1 cellular context compared by ENCODE assay signal in the genomic region with DNA sequence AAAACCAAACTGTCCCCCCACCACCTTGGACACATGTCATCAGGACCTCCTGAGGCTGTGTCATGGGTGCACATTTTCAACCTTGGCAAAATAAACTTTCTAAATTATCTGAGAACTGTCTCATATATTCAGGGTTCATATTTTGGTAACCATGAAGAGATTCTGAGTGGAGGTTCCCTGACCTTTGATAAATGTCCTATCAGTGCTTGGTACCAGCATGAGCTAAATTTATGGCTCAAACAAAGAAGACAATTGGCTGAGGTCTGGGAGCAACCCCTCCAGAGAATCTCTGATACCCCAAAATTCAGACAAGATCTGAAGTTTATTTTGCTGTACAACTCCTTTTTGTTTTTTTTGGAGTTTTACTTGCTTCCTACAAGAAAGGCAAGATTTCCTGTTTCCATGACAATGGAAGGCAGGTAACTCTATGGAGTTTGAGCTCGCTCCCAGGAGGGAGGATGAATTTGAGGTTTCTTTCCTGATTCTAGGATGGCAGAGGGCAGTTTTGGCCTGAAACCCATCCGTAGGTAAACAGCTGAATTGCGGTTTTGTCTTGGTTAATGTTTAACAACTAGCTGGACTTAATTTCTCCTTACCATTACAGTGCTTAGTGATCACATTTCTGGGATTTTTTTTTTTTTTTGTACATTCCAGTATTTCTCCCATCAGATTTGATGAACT.
TF ChIP-seq lines count a peak whose summit lies in the region.

No MANE protein-coding gene starts in this region.

TF ChIP-seq in HepG2, 621 proteins besides CTCF, POLR2A, EP300 and RAD21 (continued from another document and continues in another):
- TF ChIP-seq, protein P1, sequence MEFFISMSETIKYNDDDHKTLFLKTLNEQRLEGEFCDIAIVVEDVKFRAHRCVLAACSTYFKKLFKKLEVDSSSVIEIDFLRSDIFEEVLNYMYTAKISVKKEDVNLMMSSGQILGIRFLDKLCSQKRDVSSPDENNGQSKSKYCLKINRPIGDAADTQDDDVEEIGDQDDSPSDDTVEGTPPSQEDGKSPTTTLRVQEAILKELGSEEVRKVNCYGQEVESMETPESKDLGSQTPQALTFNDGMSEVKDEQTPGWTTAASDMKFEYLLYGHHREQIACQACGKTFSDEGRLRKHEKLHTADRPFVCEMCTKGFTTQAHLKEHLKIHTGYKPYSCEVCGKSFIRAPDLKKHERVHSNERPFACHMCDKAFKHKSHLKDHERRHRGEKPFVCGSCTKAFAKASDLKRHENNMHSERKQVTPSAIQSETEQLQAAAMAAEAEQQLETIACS (CRISPR knock-in tag; IDR thresholded peaks at IDR 0.05), result no peak
- TF ChIP-seq, protein P2, sequence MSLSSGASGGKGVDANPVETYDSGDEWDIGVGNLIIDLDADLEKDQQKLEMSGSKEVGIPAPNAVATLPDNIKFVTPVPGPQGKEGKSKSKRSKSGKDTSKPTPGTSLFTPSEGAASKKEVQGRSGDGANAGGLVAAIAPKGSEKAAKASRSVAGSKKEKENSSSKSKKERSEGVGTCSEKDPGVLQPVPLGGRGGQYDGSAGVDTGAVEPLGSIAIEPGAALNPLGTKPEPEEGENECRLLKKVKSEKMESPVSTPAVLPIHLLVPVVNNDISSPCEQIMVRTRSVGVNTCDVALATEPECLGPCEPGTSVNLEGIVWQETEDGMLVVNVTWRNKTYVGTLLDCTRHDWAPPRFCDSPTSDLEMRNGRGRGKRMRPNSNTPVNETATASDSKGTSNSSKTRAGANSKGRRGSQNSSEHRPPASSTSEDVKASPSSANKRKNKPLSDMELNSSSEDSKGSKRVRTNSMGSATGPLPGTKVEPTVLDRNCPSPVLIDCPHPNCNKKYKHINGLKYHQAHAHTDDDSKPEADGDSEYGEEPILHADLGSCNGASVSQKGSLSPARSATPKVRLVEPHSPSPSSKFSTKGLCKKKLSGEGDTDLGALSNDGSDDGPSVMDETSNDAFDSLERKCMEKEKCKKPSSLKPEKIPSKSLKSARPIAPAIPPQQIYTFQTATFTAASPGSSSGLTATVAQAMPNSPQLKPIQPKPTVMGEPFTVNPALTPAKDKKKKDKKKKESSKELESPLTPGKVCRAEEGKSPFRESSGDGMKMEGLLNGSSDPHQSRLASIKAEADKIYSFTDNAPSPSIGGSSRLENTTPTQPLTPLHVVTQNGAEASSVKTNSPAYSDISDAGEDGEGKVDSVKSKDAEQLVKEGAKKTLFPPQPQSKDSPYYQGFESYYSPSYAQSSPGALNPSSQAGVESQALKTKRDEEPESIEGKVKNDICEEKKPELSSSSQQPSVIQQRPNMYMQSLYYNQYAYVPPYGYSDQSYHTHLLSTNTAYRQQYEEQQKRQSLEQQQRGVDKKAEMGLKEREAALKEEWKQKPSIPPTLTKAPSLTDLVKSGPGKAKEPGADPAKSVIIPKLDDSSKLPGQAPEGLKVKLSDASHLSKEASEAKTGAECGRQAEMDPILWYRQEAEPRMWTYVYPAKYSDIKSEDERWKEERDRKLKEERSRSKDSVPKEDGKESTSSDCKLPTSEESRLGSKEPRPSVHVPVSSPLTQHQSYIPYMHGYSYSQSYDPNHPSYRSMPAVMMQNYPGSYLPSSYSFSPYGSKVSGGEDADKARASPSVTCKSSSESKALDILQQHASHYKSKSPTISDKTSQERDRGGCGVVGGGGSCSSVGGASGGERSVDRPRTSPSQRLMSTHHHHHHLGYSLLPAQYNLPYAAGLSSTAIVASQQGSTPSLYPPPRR (CRISPR knock-in tag; IDR thresholded peaks at IDR 0.05; ENCODE audit: borderline replicate concordance), result no peak
- TF ChIP-seq ZNF33B (CRISPR knock-in tag; IDR thresholded peaks at IDR 0.05), result no peak
- TF ChIP-seq ZNF326 (CRISPR knock-in tag; IDR thresholded peaks at IDR 0.05; ENCODE audit: borderline replicate concordance), result no peak
- no peak for TF ChIP-seq SRSF4 (IDR thresholded peaks at IDR 0.05; ENCODE audit: low read depth, low read length, poor library complexity, severe bottlenecking)
- TF ChIP-seq SNAPC2 (CRISPR knock-in tag; IDR thresholded peaks at IDR 0.05), result no peak
- TF ChIP-seq, protein P3, sequence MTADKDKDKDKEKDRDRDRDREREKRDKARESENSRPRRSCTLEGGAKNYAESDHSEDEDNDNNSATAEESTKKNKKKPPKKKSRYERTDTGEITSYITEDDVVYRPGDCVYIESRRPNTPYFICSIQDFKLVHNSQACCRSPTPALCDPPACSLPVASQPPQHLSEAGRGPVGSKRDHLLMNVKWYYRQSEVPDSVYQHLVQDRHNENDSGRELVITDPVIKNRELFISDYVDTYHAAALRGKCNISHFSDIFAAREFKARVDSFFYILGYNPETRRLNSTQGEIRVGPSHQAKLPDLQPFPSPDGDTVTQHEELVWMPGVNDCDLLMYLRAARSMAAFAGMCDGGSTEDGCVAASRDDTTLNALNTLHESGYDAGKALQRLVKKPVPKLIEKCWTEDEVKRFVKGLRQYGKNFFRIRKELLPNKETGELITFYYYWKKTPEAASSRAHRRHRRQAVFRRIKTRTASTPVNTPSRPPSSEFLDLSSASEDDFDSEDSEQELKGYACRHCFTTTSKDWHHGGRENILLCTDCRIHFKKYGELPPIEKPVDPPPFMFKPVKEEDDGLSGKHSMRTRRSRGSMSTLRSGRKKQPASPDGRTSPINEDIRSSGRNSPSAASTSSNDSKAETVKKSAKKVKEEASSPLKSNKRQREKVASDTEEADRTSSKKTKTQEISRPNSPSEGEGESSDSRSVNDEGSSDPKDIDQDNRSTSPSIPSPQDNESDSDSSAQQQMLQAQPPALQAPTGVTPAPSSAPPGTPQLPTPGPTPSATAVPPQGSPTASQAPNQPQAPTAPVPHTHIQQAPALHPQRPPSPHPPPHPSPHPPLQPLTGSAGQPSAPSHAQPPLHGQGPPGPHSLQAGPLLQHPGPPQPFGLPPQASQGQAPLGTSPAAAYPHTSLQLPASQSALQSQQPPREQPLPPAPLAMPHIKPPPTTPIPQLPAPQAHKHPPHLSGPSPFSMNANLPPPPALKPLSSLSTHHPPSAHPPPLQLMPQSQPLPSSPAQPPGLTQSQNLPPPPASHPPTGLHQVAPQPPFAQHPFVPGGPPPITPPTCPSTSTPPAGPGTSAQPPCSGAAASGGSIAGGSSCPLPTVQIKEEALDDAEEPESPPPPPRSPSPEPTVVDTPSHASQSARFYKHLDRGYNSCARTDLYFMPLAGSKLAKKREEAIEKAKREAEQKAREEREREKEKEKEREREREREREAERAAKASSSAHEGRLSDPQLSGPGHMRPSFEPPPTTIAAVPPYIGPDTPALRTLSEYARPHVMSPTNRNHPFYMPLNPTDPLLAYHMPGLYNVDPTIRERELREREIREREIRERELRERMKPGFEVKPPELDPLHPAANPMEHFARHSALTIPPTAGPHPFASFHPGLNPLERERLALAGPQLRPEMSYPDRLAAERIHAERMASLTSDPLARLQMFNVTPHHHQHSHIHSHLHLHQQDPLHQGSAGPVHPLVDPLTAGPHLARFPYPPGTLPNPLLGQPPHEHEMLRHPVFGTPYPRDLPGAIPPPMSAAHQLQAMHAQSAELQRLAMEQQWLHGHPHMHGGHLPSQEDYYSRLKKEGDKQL (CRISPR knock-in tag; IDR thresholded peaks at IDR 0.05; ENCODE audit: low read depth), result no peak
- 0 out of 2 replicates have a peak, but pooled peaks have one; percentile 51 for TF ChIP-seq SOX5 (CRISPR knock-in tag; IDR thresholded peaks at IDR 0.05; ENCODE audit: borderline replicate concordance)
- no peak for TF ChIP-seq ZNF605 (CRISPR knock-in tag; IDR thresholded peaks at IDR 0.05)
- TF ChIP-seq, protein P4, sequence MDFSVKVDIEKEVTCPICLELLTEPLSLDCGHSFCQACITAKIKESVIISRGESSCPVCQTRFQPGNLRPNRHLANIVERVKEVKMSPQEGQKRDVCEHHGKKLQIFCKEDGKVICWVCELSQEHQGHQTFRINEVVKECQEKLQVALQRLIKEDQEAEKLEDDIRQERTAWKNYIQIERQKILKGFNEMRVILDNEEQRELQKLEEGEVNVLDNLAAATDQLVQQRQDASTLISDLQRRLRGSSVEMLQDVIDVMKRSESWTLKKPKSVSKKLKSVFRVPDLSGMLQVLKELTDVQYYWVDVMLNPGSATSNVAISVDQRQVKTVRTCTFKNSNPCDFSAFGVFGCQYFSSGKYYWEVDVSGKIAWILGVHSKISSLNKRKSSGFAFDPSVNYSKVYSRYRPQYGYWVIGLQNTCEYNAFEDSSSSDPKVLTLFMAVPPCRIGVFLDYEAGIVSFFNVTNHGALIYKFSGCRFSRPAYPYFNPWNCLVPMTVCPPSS (IDR thresholded peaks at IDR 0.05), result no peak
- TF ChIP-seq FOXP1 (IDR thresholded peaks at IDR 0.05), result no peak
- TF ChIP-seq FOXP1 (CRISPR knock-in tag; IDR thresholded peaks at IDR 0.05), result peak; percentile 48; the same call in 1 of the 2 replicates
- TF ChIP-seq, protein P5, sequence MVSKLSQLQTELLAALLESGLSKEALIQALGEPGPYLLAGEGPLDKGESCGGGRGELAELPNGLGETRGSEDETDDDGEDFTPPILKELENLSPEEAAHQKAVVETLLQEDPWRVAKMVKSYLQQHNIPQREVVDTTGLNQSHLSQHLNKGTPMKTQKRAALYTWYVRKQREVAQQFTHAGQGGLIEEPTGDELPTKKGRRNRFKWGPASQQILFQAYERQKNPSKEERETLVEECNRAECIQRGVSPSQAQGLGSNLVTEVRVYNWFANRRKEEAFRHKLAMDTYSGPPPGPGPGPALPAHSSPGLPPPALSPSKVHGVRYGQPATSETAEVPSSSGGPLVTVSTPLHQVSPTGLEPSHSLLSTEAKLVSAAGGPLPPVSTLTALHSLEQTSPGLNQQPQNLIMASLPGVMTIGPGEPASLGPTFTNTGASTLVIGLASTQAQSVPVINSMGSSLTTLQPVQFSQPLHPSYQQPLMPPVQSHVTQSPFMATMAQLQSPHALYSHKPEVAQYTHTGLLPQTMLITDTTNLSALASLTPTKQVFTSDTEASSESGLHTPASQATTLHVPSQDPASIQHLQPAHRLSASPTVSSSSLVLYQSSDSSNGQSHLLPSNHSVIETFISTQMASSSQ (IDR thresholded peaks at IDR 0.05; ENCODE audit: low read depth), result peak; percentile 96
- TF ChIP-seq, protein P5 (CRISPR knock-in tag; IDR thresholded peaks at IDR 0.05; ENCODE audit: borderline replicate concordance), result peak; percentile 94
- TF ChIP-seq, protein P6, sequence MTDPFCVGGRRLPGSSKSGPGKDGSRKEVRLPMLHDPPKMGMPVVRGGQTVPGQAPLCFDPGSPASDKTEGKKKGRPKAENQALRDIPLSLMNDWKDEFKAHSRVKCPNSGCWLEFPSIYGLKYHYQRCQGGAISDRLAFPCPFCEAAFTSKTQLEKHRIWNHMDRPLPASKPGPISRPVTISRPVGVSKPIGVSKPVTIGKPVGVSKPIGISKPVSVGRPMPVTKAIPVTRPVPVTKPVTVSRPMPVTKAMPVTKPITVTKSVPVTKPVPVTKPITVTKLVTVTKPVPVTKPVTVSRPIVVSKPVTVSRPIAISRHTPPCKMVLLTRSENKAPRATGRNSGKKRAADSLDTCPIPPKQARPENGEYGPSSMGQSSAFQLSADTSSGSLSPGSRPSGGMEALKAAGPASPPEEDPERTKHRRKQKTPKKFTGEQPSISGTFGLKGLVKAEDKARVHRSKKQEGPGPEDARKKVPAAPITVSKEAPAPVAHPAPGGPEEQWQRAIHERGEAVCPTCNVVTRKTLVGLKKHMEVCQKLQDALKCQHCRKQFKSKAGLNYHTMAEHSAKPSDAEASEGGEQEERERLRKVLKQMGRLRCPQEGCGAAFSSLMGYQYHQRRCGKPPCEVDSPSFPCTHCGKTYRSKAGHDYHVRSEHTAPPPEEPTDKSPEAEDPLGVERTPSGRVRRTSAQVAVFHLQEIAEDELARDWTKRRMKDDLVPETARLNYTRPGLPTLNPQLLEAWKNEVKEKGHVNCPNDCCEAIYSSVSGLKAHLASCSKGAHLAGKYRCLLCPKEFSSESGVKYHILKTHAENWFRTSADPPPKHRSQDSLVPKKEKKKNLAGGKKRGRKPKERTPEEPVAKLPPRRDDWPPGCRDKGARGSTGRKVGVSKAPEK (CRISPR knock-in tag; IDR thresholded peaks at IDR 0.05; ENCODE audit: borderline replicate concordance), result no peak
- no peak for TF ChIP-seq ZNF781 (CRISPR knock-in tag; IDR thresholded peaks at IDR 0.05; ENCODE audit: borderline replicate concordance, not compliant biosample characterization)
- TF ChIP-seq, protein P7, sequence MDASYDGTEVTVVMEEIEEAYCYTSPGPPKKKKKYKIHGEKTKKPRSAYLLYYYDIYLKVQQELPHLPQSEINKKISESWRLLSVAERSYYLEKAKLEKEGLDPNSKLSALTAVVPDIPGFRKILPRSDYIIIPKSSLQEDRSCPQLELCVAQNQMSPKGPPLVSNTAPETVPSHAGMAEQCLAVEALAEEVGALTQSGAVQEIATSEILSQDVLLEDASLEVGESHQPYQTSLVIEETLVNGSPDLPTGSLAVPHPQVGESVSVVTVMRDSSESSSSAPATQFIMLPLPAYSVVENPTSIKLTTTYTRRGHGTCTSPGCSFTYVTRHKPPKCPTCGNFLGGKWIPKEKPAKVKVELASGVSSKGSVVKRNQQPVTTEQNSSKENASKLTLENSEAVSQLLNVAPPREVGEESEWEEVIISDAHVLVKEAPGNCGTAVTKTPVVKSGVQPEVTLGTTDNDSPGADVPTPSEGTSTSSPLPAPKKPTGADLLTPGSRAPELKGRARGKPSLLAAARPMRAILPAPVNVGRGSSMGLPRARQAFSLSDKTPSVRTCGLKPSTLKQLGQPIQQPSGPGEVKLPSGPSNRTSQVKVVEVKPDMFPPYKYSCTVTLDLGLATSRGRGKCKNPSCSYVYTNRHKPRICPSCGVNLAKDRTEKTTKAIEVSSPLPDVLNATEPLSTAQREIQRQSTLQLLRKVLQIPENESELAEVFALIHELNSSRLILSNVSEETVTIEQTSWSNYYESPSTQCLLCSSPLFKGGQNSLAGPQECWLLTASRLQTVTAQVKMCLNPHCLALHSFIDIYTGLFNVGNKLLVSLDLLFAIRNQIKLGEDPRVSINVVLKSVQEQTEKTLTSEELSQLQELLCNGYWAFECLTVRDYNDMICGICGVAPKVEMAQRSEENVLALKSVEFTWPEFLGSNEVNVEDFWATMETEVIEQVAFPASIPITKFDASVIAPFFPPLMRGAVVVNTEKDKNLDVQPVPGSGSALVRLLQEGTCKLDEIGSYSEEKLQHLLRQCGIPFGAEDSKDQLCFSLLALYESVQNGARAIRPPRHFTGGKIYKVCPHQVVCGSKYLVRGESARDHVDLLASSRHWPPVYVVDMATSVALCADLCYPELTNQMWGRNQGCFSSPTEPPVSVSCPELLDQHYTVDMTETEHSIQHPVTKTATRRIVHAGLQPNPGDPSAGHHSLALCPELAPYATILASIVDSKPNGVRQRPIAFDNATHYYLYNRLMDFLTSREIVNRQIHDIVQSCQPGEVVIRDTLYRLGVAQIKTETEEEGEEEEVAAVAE (CRISPR knock-in tag; IDR thresholded peaks at IDR 0.05; ENCODE audit: borderline replicate concordance), result no peak; the same call in 1 of the 2 replicates
- TF ChIP-seq THAP11 (CRISPR knock-in tag; IDR thresholded peaks at IDR 0.05), result no peak
- TF ChIP-seq MLLT10 (CRISPR knock-in tag; IDR thresholded peaks at IDR 0.05), result no peak
- no peak for TF ChIP-seq ZNF678 (CRISPR knock-in tag; IDR thresholded peaks at IDR 0.05)
